In genomic region chr12:130706885-130707570, GRCh38 we compare ENCODE assay signal across 1 cellular context.
A peak's percentile ranks its signal among the peaks of the same experiment; 100 is the strongest.
TF ChIP-seq lines count a peak whose summit lies in the region.

No MANE protein-coding gene starts in this region.

TF ChIP-seq in K562, 482 proteins besides CTCF, POLR2A, EP300 and RAD21:
- TF ChIP-seq ZFP36 (IDR thresholded peaks at IDR 0.05; ENCODE audit: low read depth, low read length, partially characterized antibody) (peak; percentile 85), TAF9B (IDR thresholded peaks at IDR 0.05; ENCODE audit: partially characterized antibody) (no peak)
